Comparison of ENCODE assay signal across 8 cellular contexts in the genomic region with DNA sequence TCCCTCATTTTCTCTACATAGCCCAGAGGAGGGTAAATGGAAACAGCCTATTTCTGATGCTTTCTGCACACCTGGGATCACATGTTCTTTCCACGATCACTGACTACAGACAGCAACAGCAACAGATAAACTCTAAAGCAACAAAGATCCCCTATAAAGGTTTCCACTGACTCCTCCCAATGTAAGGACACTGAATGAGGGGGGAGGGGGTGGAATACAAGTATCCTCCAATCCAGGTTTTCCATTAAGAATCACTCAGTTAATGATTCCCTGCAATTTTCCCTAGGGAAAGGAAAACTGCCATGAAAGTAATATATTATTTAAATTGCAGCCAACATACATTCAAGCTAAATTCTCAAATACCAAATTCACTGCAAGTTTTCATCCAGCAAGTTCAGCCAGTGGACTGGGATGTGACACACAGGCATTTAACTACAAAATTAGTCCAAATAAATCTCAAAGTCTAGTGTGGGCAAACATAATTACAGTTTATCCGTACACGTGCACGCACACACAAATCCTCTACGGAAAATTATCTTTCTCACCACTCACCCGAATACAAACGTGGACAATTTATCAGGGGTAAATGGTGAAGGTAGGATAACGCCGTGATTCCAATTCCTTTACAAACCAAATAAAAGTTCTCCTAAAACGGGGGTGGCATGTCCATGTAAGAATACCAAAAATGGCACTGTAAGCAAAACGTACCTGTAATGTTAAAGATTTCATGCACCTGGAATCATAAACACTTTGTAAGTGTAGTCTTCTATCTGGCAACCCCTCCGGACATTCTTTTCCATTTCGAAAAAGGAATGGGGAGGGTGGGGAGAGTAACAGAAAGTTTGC. TPM values are rescaled to one million over a fixed set of nuclear protein-coding genes. Genes with fewer than 3 reads are reported as not detected.
DNase-seq lines count a peak whose midpoint lies in the region; ATAC-seq and TF ChIP-seq lines count a peak whose summit lies in the region.
"Not testable (repeated sequence)": the region's sequence is repeated elsewhere in the genome, so short reads cannot be mapped to it uniquely, and the experiment has no call there.

No MANE protein-coding gene starts in this region.

- H3K27me3 ChIP-seq in RWPE2 (ENCODE audit: insufficient read depth, poor library complexity, severe bottlenecking) = not testable (repeated sequence)

- peaks cover 37% of the 10 kb centered on the region for H3K4me1 ChIP-seq in RWPE2 (ENCODE audit: insufficient read depth, poor library complexity, severe bottlenecking)

- not testable (repeated sequence) for H3K9me3 Mint-ChIP-seq in Calu3 (ENCODE audit: low read depth, unreplicated experiment); activated naive CD8-positive, alpha-beta T cell (ENCODE audit: low read depth); endothelial cell (ENCODE audit: unreplicated experiment); osteocyte (ENCODE audit: unreplicated experiment); type B pancreatic cell

- H3K27ac Mint-ChIP-seq in Calu3 (ENCODE audit: unreplicated experiment) (peak overlapping the region; percentile 92), endothelial cell (ENCODE audit: unreplicated experiment) (peak overlapping the region; percentile 42), osteocyte (ENCODE audit: unreplicated experiment) (peak overlapping the region; percentile 94), type B pancreatic cell (peak overlapping the region; percentile 90)
- peak overlapping the region; percentile 93 for H3K27ac Mint-ChIP-seq in activated naive CD8-positive, alpha-beta T cell

- CTCF ChIA-PET in Calu3 (lab: Charles Lee) = not testable (repeated sequence)

- H3K27me3 Mint-ChIP-seq in Calu3 (ENCODE audit: unreplicated experiment); activated naive CD8-positive, alpha-beta T cell; endothelial cell (ENCODE audit: unreplicated experiment); osteocyte (ENCODE audit: unreplicated experiment); type B pancreatic cell: not testable (repeated sequence)

- peak overlapping the region; percentile 88 for H3K4me3 ChIP-seq in RWPE2 (ENCODE audit: severe bottlenecking)

- H3K9me3 ChIP-seq in RWPE2 (ENCODE audit: severe bottlenecking) = not testable (repeated sequence)

- intact Hi-C loops in Calu3 (cut with micrococcal nuclease; ENCODE audit: unreplicated experiment) = loop anchor here (5.0 kb wide), 1 partner anchor 47 kb away; no protein-coding TSS in a partner anchor

- peak; percentile 37 for ATAC-seq in RWPE2 (ENCODE audit: low read depth)

- peaks cover 14% of the 10 kb centered on the region for H3K36me3 ChIP-seq in RWPE2 (ENCODE audit: low read depth)

- BruUV-seq in Calu3 (replicated peaks; lab: Mats Ljungman, UMichigan) = TSS peak; percentile 35

- H3K4me3 Mint-ChIP-seq in Calu3 (ENCODE audit: low read depth, unreplicated experiment) = peak overlapping the region; percentile 94
- H3K4me3 Mint-ChIP-seq in activated naive CD8-positive, alpha-beta T cell = peak overlapping the region; percentile 96
- peak overlapping the region; percentile 100 for H3K4me3 Mint-ChIP-seq in endothelial cell (ENCODE audit: unreplicated experiment)
- peak overlapping the region; percentile 98 for H3K4me3 Mint-ChIP-seq in osteocyte (ENCODE audit: unreplicated experiment)
- peak overlapping the region; percentile 99 for H3K4me3 Mint-ChIP-seq in type B pancreatic cell

- not testable (repeated sequence) for DNase-seq in Calu3; RWPE2 (ENCODE audit: low spot score); endothelial cell (ENCODE audit: low spot score); type B pancreatic cell (ENCODE audit: extremely low spot score, unreplicated experiment)
- DNase-seq in LHCN-M2 (ENCODE audit: low read depth) (peak; percentile 71), kidney glomerular epithelial cell (lab: John Stamatoyannopoulos, UW) (peak; percentile 69), osteocyte (ENCODE audit: extremely low spot score, unreplicated experiment) (peak; percentile 2)

- TF ChIP-seq CTCF in Calu3 (IDR thresholded peaks at IDR 0.05; ENCODE audit: unreplicated experiment); RWPE2 (IDR thresholded peaks at IDR 0.05; ENCODE audit: poor library complexity, severe bottlenecking); endothelial cell (IDR thresholded peaks at IDR 0.05; ENCODE audit: unreplicated experiment); osteocyte (IDR thresholded peaks at IDR 0.05); type B pancreatic cell (conservative IDR thresholded peaks at IDR 0.05): not testable (repeated sequence)

- H3K4me1 Mint-ChIP-seq in Calu3 (ENCODE audit: low read depth, unreplicated experiment) (peaks cover 20% of the 10 kb centered on the region), endothelial cell (ENCODE audit: unreplicated experiment) (peaks cover 29% of the 10 kb centered on the region), osteocyte (ENCODE audit: unreplicated experiment) (peaks cover 72% of the 10 kb centered on the region), type B pancreatic cell (ENCODE audit: unreplicated experiment) (peaks cover 20% of the 10 kb centered on the region)
- H3K4me1 Mint-ChIP-seq in activated naive CD8-positive, alpha-beta T cell (ENCODE audit: low read depth) = peaks cover 43% of the 10 kb centered on the region

- peaks cover 27% of the 10 kb centered on the region for H3K36me3 Mint-ChIP-seq in Calu3 (ENCODE audit: insufficient read depth, unreplicated experiment)
- not testable (repeated sequence) for H3K36me3 Mint-ChIP-seq in activated naive CD8-positive, alpha-beta T cell; osteocyte (ENCODE audit: unreplicated experiment); type B pancreatic cell
- peaks cover 12% of the 10 kb centered on the region for H3K36me3 Mint-ChIP-seq in endothelial cell (ENCODE audit: low read depth, unreplicated experiment)

- H3K27ac ChIP-seq in RWPE2 (ENCODE audit: poor library complexity, severe bottlenecking) = peak overlapping the region; percentile 92

RNA-seq across cellular contexts. Expression of a gene that starts 1.7 kb away (rescaled TPM):
- total RNA-seq in Calu3 (2022) (15.0 and 18.8 TPM in 2 replicates), LHCN-M2 (2014; rRNA removed) (70.0 and 79.4 TPM in 2 replicates), endothelial cell (ENCODE audit: unreplicated experiment) (69.2 TPM), osteocyte (41.7 and 42.3 TPM in 2 replicates), type B pancreatic cell (ENCODE audit: low replicate concordance) (22.3 and 26.6 TPM in 2 replicates)
- 48.3 TPM for polyA plus RNA-seq in LHCN-M2 (2012)

Comparison
In these comparisons a context has a peak if more than half of its experiments do, and no peak if none do; other contexts are left out.
1. H3K27ac Mint-ChIP-seq: peak in every context shown above with its lines; median percentile 94 in osteocyte; 93 in activated naive CD8-positive, alpha-beta T cell; 92 in Calu3; 90 in type B pancreatic cell; 42 in endothelial cell.